9 cellular contexts compared by ENCODE assay signal in genomic region chr9:64773491-64773931, GRCh38.
A peak's percentile ranks its signal among the peaks of the same experiment; 100 is the strongest.
DNase-seq lines count a peak whose midpoint lies in the region; ATAC-seq, FAIRE-seq and TF ChIP-seq lines count a peak whose summit lies in the region.
"Had no signal": no experiment of that assay in that cellular context is flagged by ENCODE, and none has a peak within 500 bp of the region (broad histone marks: within the 10 kb centered on the region; RNA-seq: fewer than 3 reads in every experiment).

No MANE protein-coding gene starts in this region.

- H3K4me3 Mint-ChIP-seq in dendritic cell treated with granulocyte-macrophage colony-stimulating factor and Interleukin-4, amounts not matched to agents 40 ng/mL and 50 ng/mL, for 4 days = peak overlapping the region; percentile 39
- no peak overlapping the region for H3K4me3 Mint-ChIP-seq in stimulated activated memory B cell treated with anti-CD40 and anti-IgM and Interleukin-4, amounts not matched to agents 10 μg/mL and 1 μg/mL and 100 μg/mL, for 72 hours

- DNase-seq in A549 (ENCODE audit: low read depth in 1 of 2, low spot score in 1 of 2) (no peak), myocyte (ENCODE audit: low read depth) (peak; percentile 2), SHP77 (lab: John Stamatoyannopoulos, UW) (no peak)
- DNase-seq: central memory CD4-positive, alpha-beta T cell had no signal

- TF ChIP-seq CTCF in A549 (IDR thresholded peaks at IDR 0.05) = no peak
- TF ChIP-seq CTCF in HEK293 (tag by site-specific recombination; IDR thresholded peaks at IDR 0.05) = no peak

- FAIRE-seq in A549 (lab: Jason Lieb, UNC) = no peak

- no peak overlapping the region for H3K27ac Mint-ChIP-seq in dendritic cell treated with granulocyte-macrophage colony-stimulating factor and Interleukin-4, amounts not matched to agents 40 ng/mL and 50 ng/mL, for 4 days
- no peak overlapping the region for H3K27ac Mint-ChIP-seq in stimulated activated memory B cell treated with anti-CD40 and anti-IgM and Interleukin-4, amounts not matched to agents 10 μg/mL and 1 μg/mL and 100 μg/mL, for 72 hours

- 10% methylated on average over 23 of the region's 59 CpGs for WGBS in A549 (ENCODE audit: missing lambda C conversion rate)

- H3K4me2 ChIP-seq in A549 = peak overlapping the region; percentile 89

- TF ChIP-seq RAD21 in A549 (conservative IDR thresholded peaks at IDR 0.05 in 1 of 2, IDR thresholded peaks at IDR 0.05 in 1 of 2) = no peak

- H3K4me1 ChIP-seq in A549 = no peaks in the 10 kb centered on the region
- H3K4me1 ChIP-seq in HEK293 (ENCODE audit: control insufficient read depth, insufficient read depth, low read length) = no peaks in the 10 kb centered on the region

- intact Hi-C loops in dendritic cell treated with granulocyte-macrophage colony-stimulating factor and Interleukin-4, amounts not matched to agents 40 ng/mL and 50 ng/mL, for 4 days (cut with micrococcal nuclease) = no loop called here

- no peak for TF ChIP-seq POLR2A in A549 (IDR thresholded peaks at IDR 0.05; ENCODE audit: low read length)

- POLR2A ChIA-PET in A549 (lab: Yijun Ruan, JAX) (no interaction called here), HEK293 (lab: Yijun Ruan, JAX) (no interaction called here)

- H3K9me3 Mint-ChIP-seq in dendritic cell treated with granulocyte-macrophage colony-stimulating factor and Interleukin-4, amounts not matched to agents 40 ng/mL and 50 ng/mL, for 4 days = no peaks in the 10 kb centered on the region
- H3K9me3 Mint-ChIP-seq in stimulated activated memory B cell treated with anti-CD40 and anti-IgM and Interleukin-4, amounts not matched to agents 10 μg/mL and 1 μg/mL and 100 μg/mL, for 72 hours = no peaks in the 10 kb centered on the region

- ATAC-seq in A549 (no peak), GM18498 (IDR thresholded peaks at IDR 0.05; ENCODE audit: unreplicated experiment) (no peak), HG03045 (IDR thresholded peaks at IDR 0.05; ENCODE audit: unreplicated experiment) (no peak)
- ATAC-seq in stimulated activated memory B cell treated with anti-CD40 and anti-IgM and Interleukin-4, amounts not matched to agents 10 μg/mL and 1 μg/mL and 100 μg/mL, for 72 hours = no peak

- H3K27ac ChIP-seq in A549 = peak overlapping the region in 1 of 2 experiments; percentile 58; a peak in 2 of 6 replicates
- no peak overlapping the region for H3K27ac ChIP-seq in HEK293 (ENCODE audit: extremely low read depth, low read depth, low read length)

- H3K9me3 ChIP-seq in A549 (no peaks in the 10 kb centered on the region), HEK293 (ENCODE audit: control insufficient read depth, insufficient read depth, low read depth, low read length) (no peaks in the 10 kb centered on the region)

- peaks cover 22% of the 10 kb centered on the region for H3K27me3 Mint-ChIP-seq in dendritic cell treated with granulocyte-macrophage colony-stimulating factor and Interleukin-4, amounts not matched to agents 40 ng/mL and 50 ng/mL, for 4 days
- H3K27me3 Mint-ChIP-seq in stimulated activated memory B cell treated with anti-CD40 and anti-IgM and Interleukin-4, amounts not matched to agents 10 μg/mL and 1 μg/mL and 100 μg/mL, for 72 hours = peaks cover 9% of the 10 kb centered on the region

- H3K4me1 Mint-ChIP-seq in dendritic cell treated with granulocyte-macrophage colony-stimulating factor and Interleukin-4, amounts not matched to agents 40 ng/mL and 50 ng/mL, for 4 days (ENCODE audit: low read depth) = peaks cover 6% of the 10 kb centered on the region
- H3K4me1 Mint-ChIP-seq in stimulated activated memory B cell treated with anti-CD40 and anti-IgM and Interleukin-4, amounts not matched to agents 10 μg/mL and 1 μg/mL and 100 μg/mL, for 72 hours = no peaks in the 10 kb centered on the region

- H3K36me3 ChIP-seq in HEK293 (ENCODE audit: control insufficient read depth in 2 of 2, insufficient read depth in 1 of 2, low read length in 2 of 2) = no peaks in the 10 kb centered on the region

- no peaks in the 10 kb centered on the region for H3K36me3 Mint-ChIP-seq in dendritic cell treated with granulocyte-macrophage colony-stimulating factor and Interleukin-4, amounts not matched to agents 40 ng/mL and 50 ng/mL, for 4 days (ENCODE audit: low read depth)
- H3K36me3 Mint-ChIP-seq in stimulated activated memory B cell treated with anti-CD40 and anti-IgM and Interleukin-4, amounts not matched to agents 10 μg/mL and 1 μg/mL and 100 μg/mL, for 72 hours = no peaks in the 10 kb centered on the region

- TF ChIP-seq EP300 in A549 (IDR thresholded peaks at IDR 0.05) = no peak

- CTCF ChIA-PET in A549 (lab: Yijun Ruan, JAX) (no interaction called here), HEK293 (lab: Yijun Ruan, JAX) (no interaction called here)

- H3K4me3 ChIP-seq in A549 (peak overlapping the region; percentile 56), HEK293 (ENCODE audit: low read depth, low read length) (peak overlapping the region; percentile 48)

TF ChIP-seq in A549, 52 proteins besides CTCF, POLR2A, EP300 and RAD21 (continues in another document):
- TF ChIP-seq CHD2 (IDR thresholded peaks at IDR 0.05; ENCODE audit: low read length, partially characterized antibody) (no peak), RNF2 (IDR thresholded peaks at IDR 0.05; ENCODE audit: borderline replicate concordance, low read depth) (no peak), MYC (IDR thresholded peaks at IDR 0.05; ENCODE audit: borderline replicate concordance, low read length) (no peak), ELK1 (IDR thresholded peaks at IDR 0.05; ENCODE audit: low read depth, low read length) (no peak), KDM5A (IDR thresholded peaks at IDR 0.05) (no peak), CHD4 (IDR thresholded peaks at IDR 0.05; ENCODE audit: borderline replicate concordance) (no peak)

TF ChIP-seq in HEK293, 187 proteins besides CTCF, POLR2A, EP300 and RAD21:
- TF ChIP-seq ZNF174 (tag by site-specific recombination; IDR thresholded peaks at IDR 0.05) (no peak), SP3 (tag by site-specific recombination; IDR thresholded peaks at IDR 0.05) (no peak), ZNF747 (tag by site-specific recombination; IDR thresholded peaks at IDR 0.05) (no peak), ZNF837 (tag by site-specific recombination; IDR thresholded peaks at IDR 0.05) (no peak), ZNF704 (tag by site-specific recombination; IDR thresholded peaks at IDR 0.05) (no peak), ZNF785 (tag by site-specific recombination; IDR thresholded peaks at IDR 0.05) (no peak), ZNF623 (tag by site-specific recombination; IDR thresholded peaks at IDR 0.05) (no peak), ZNF654 (tag by site-specific recombination; IDR thresholded peaks at IDR 0.05; ENCODE audit: low read depth) (no peak), ZNF248 (tag by site-specific recombination; IDR thresholded peaks at IDR 0.05) (no peak), ZSCAN5A (tag by site-specific recombination; IDR thresholded peaks at IDR 0.05) (no peak), GLI2 (tag by site-specific recombination; IDR thresholded peaks at IDR 0.05; ENCODE audit: borderline replicate concordance, low read depth) (no peak), ZNF423 (tag by site-specific recombination; IDR thresholded peaks at IDR 0.05) (no peak), PRDM10 (tag by site-specific recombination; IDR thresholded peaks at IDR 0.05) (no peak), ZNF341 (tag by site-specific recombination; IDR thresholded peaks at IDR 0.05; ENCODE audit: low read depth) (no peak)
TF ChIP-seq in HEK293: peak in this region for 0.
